In genomic region chr14:103185051-103186027, GRCh38 we compare ENCODE assay signal across 9 cellular contexts.
DNase-seq lines count a peak whose midpoint lies in the region; ATAC-seq and TF ChIP-seq lines count a peak whose summit lies in the region.
"Had no signal": no experiment of that assay in that cellular context is flagged by ENCODE, and none has a peak within 500 bp of the region (broad histone marks: within the 10 kb centered on the region; RNA-seq: fewer than 3 reads in every experiment).

No MANE protein-coding gene starts in this region.

- H3K4me3 Mint-ChIP-seq in nephron progenitor cell: no peak overlapping the region
- H3K4me3 Mint-ChIP-seq: central memory CD8-positive, alpha-beta T cell had no signal

- H3K27ac ChIP-seq in left ventricle myocardium inferior (replicated peaks) (no peak overlapping the region), right cardiac atrium (ENCODE audit: low read length) (no peak overlapping the region)

- H3K4me3 ChIP-seq in left ventricle myocardium inferior (no peak overlapping the region), right cardiac atrium (ENCODE audit: low read length) (no peak overlapping the region), cardiac fibroblast (replicated peaks in 1 of 2; ENCODE audit: low read depth in 2 of 2, low read length in 2 of 2) (no peak overlapping the region)

- peaks cover 7% of the 10 kb centered on the region for H3K9me3 Mint-ChIP-seq in nephron progenitor cell
- H3K9me3 Mint-ChIP-seq: central memory CD8-positive, alpha-beta T cell had no signal

- intact Hi-C loops in left ventricle myocardium inferior (cut with micrococcal nuclease) (loop anchor here (5.0 to 10.0 kb wide), 2 partner anchors 81 to 97 kb away; no protein-coding TSS in a partner anchor), right cardiac atrium (cut with DNase I) (loop anchor here (2.0 to 10.0 kb wide), 7 partner anchors 61 to 109 kb away; partner anchors contain the start of gene TNFAIP2 (in 1 of the 4))

- TF ChIP-seq CTCF in left ventricle myocardium inferior (IDR thresholded peaks at IDR 0.05; ENCODE audit: borderline replicate concordance) (peak; percentile 72), cardiac fibroblast (IDR thresholded peaks at IDR 0.05; ENCODE audit: low read depth, low read length) (peak; percentile 54), nephron progenitor cell (IDR thresholded peaks at IDR 0.05) (peak; percentile 89)

- DNase-seq in left ventricle myocardium inferior: no peak
- DNase-seq in right cardiac atrium: no peak
- DNase-seq in NCI-H2227 (lab: John Stamatoyannopoulos, UW; ENCODE audit: unreplicated experiment): peak; percentile 51
- DNase-seq in cardiac fibroblast (ENCODE audit: low read depth in 2 of 2): peak; percentile 50 to 59
- DNase-seq in nephron progenitor cell: no peak
- DNase-seq in NK-92 treated with Interleukin-12 subunit alpha and Interleukin-12 subunit beta, amount 100 ng/mL, for 24 hours (lab: John Stamatoyannopoulos, UW): no peak

- peaks cover 44% of the 10 kb centered on the region for H3K4me1 Mint-ChIP-seq in nephron progenitor cell

- H3K27me3 ChIP-seq in left ventricle myocardium inferior (ENCODE audit: low read depth) (peaks cover 55% of the 10 kb centered on the region), right cardiac atrium (ENCODE audit: control insufficient read depth, insufficient read depth) (no peaks in the 10 kb centered on the region)

- H3K4me1 ChIP-seq in left ventricle myocardium inferior (peaks cover 11% of the 10 kb centered on the region), right cardiac atrium (ENCODE audit: control insufficient read depth, insufficient read depth, low read length) (no peaks in the 10 kb centered on the region)

- H3K9me3 ChIP-seq in left ventricle myocardium inferior (replicated peaks) (no peaks in the 10 kb centered on the region), right cardiac atrium (ENCODE audit: control insufficient read depth, low read length) (no peaks in the 10 kb centered on the region)

- H3K36me3 Mint-ChIP-seq in nephron progenitor cell (ENCODE audit: low read depth): no peaks in the 10 kb centered on the region

- WGBS in right cardiac atrium: 55% methylated on average over 13 of the region's 13 CpGs

- H3K27me3 Mint-ChIP-seq in nephron progenitor cell (ENCODE audit: low read depth, poor library complexity): peaks cover 48% of the 10 kb centered on the region

- ATAC-seq in right cardiac atrium (no peak), HG03378 (IDR thresholded peaks at IDR 0.05; ENCODE audit: unreplicated experiment) (no peak), GM21526 (IDR thresholded peaks at IDR 0.05; ENCODE audit: low FRiP score, unreplicated experiment) (no peak)

- H3K27ac Mint-ChIP-seq in nephron progenitor cell: peak overlapping the region; percentile 90

- H3K36me3 ChIP-seq in left ventricle myocardium inferior: no peaks in the 10 kb centered on the region

Comparison
In these comparisons a context has a peak if more than half of its experiments do, and no peak if none do; other contexts are left out.
1. DNase-seq: peak in NCI-H2227 (single experiment) and cardiac fibroblast (2 of 2); none in left ventricle myocardium inferior (single experiment), right cardiac atrium (0 of 3), nephron progenitor cell (single experiment) and NK-92 treated with Interleukin-12 subunit alpha and Interleukin-12 subunit beta, amount 100 ng/mL, for 24 hours (single experiment).
2. Peak in every context shown above with its lines, with median percentiles within 50 percentile points of each other: CTCF ChIP-seq.